Comparison of ENCODE assay signal across 1 cellular context in the genomic region with DNA sequence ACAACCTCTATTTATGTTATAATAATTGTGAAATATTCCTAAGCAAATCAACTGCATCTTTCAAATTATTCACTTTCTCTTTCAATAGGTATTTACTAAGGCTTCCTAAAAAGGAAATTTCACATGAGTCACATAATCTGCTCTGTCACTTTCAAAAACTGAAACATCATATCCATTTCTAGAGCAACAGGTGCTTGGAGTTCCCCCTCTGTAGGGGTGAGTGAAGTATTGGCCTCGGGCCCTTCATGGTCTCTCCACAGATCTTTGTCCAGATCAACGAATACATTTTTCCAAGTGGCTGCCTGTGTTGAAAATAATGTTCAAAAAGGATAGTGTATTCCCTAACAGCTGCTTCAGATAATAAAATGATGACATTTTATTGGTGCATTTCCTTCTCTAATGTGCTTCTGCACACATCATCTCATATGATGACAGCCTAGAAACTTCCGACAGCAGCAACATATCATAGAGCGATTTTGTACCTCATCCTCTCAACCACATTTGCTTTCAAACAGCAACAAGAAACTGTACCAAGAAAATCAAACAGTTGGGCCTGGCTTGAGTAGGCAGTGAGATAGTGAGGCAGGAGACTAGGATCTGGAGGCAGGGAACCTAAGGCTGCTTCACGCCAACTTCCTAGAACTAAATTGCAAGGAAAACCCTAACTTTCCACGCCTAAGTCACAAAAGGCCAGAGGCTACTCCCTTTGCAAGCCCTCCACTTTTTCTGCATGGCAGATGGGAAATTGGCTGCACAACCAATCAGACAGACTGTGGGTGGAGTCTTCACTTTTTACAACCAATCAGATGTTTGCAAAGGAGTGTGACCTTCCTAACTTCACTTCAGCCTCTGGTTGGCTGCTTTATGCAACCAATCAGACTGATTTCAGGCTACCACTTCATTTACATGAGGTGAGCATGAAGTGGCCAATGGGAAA.
TF ChIP-seq lines count a peak whose summit lies in the region.

No MANE protein-coding gene starts in this region.

TF ChIP-seq in HCT116, 20 proteins besides CTCF, POLR2A, EP300 and RAD21:
- TF ChIP-seq, protein P1, sequence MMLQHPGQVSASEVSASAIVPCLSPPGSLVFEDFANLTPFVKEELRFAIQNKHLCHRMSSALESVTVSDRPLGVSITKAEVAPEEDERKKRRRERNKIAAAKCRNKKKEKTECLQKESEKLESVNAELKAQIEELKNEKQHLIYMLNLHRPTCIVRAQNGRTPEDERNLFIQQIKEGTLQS (IDR thresholded peaks at IDR 0.05): no peak
- TF ChIP-seq ZFX (IDR thresholded peaks at IDR 0.05) (no peak), POLR2AphosphoS5 (IDR thresholded peaks at IDR 0.05; ENCODE audit: low read depth, low read length) (no peak), JUND (IDR thresholded peaks at IDR 0.05) (no peak), CBX3 (IDR thresholded peaks at IDR 0.05; ENCODE audit: low read depth) (no peak), TCF7L2 (IDR thresholded peaks at IDR 0.05; ENCODE audit: borderline replicate concordance, extremely low read depth, insufficient read depth, insufficient read length) (no peak), YY1 (IDR thresholded peaks at IDR 0.05; ENCODE audit: extremely low read depth, insufficient replicate concordance, low read depth, low read length) (no peak), SP1 (IDR thresholded peaks at IDR 0.05; ENCODE audit: low read depth) (no peak), ELF1 (IDR thresholded peaks at IDR 0.05; ENCODE audit: borderline replicate concordance, low read depth) (no peak), EZH2 (IDR thresholded peaks at IDR 0.05) (no peak), SRF (IDR thresholded peaks at IDR 0.05; ENCODE audit: low read depth) (no peak), FOSL1 (IDR thresholded peaks at IDR 0.05; ENCODE audit: low read depth) (no peak), ZNF274 (IDR thresholded peaks at IDR 0.05; ENCODE audit: low read depth, low read length) (no peak), EGR1 (IDR thresholded peaks at IDR 0.05; ENCODE audit: low read depth) (no peak), EZH2phosphoT487 (IDR thresholded peaks at IDR 0.05; ENCODE audit: borderline replicate concordance) (no peak)
- TF ChIP-seq, protein P2, sequence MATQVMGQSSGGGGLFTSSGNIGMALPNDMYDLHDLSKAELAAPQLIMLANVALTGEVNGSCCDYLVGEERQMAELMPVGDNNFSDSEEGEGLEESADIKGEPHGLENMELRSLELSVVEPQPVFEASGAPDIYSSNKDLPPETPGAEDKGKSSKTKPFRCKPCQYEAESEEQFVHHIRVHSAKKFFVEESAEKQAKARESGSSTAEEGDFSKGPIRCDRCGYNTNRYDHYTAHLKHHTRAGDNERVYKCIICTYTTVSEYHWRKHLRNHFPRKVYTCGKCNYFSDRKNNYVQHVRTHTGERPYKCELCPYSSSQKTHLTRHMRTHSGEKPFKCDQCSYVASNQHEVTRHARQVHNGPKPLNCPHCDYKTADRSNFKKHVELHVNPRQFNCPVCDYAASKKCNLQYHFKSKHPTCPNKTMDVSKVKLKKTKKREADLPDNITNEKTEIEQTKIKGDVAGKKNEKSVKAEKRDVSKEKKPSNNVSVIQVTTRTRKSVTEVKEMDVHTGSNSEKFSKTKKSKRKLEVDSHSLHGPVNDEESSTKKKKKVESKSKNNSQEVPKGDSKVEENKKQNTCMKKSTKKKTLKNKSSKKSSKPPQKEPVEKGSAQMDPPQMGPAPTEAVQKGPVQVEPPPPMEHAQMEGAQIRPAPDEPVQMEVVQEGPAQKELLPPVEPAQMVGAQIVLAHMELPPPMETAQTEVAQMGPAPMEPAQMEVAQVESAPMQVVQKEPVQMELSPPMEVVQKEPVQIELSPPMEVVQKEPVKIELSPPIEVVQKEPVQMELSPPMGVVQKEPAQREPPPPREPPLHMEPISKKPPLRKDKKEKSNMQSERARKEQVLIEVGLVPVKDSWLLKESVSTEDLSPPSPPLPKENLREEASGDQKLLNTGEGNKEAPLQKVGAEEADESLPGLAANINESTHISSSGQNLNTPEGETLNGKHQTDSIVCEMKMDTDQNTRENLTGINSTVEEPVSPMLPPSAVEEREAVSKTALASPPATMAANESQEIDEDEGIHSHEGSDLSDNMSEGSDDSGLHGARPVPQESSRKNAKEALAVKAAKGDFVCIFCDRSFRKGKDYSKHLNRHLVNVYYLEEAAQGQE (IDR thresholded peaks at IDR 0.05; ENCODE audit: low read depth): no peak
- TF ChIP-seq, protein P3, sequence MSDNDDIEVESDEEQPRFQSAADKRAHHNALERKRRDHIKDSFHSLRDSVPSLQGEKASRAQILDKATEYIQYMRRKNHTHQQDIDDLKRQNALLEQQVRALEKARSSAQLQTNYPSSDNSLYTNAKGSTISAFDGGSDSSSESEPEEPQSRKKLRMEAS (IDR thresholded peaks at IDR 0.05): no peak
- TF ChIP-seq, protein P4, sequence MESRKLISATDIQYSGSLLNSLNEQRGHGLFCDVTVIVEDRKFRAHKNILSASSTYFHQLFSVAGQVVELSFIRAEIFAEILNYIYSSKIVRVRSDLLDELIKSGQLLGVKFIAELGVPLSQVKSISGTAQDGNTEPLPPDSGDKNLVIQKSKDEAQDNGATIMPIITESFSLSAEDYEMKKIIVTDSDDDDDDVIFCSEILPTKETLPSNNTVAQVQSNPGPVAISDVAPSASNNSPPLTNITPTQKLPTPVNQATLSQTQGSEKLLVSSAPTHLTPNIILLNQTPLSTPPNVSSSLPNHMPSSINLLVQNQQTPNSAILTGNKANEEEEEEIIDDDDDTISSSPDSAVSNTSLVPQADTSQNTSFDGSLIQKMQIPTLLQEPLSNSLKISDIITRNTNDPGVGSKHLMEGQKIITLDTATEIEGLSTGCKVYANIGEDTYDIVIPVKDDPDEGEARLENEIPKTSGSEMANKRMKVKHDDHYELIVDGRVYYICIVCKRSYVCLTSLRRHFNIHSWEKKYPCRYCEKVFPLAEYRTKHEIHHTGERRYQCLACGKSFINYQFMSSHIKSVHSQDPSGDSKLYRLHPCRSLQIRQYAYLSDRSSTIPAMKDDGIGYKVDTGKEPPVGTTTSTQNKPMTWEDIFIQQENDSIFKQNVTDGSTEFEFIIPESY (IDR thresholded peaks at IDR 0.05; ENCODE audit: extremely low read depth, insufficient replicate concordance, low read length): no peak
